In genomic region chr2:98381494-98381893, GRCh38 we compare ENCODE assay signal across 26 cellular contexts. TPM values are rescaled to one million over a fixed set of nuclear protein-coding genes. Genes with fewer than 3 reads are reported as not detected.
A peak's percentile ranks its signal among the peaks of the same experiment; 100 is the strongest.
DNase-seq lines count a peak whose midpoint lies in the region; ATAC-seq, FAIRE-seq and TF ChIP-seq lines count a peak whose summit lies in the region.
"Had no signal": no experiment of that assay in that cellular context is flagged by ENCODE, and none has a peak within 500 bp of the region (broad histone marks: within the 10 kb centered on the region; RNA-seq: fewer than 3 reads in every experiment).

No MANE protein-coding gene starts in this region.

- H3K4me3 ChIP-seq in K562 (no peak overlapping the region), mesendoderm (ENCODE audit: low read length) (no peak overlapping the region)
- H3K4me3 ChIP-seq: A549; BLaER1 treated with 17β-estradiol and CSF1 and Interleukin-3, amounts not matched to agents 10 nM and 100 nM had no signal

- H4K5ac ChIP-seq in mesendoderm (ENCODE audit: low read length), result no peak overlapping the region

- no peak overlapping the region for H2BK15ac ChIP-seq in mesendoderm (replicated peaks; ENCODE audit: low read depth)

- H3K27ac ChIP-seq in K562 (ENCODE audit: extremely low read depth, low read depth, low read length) (no peak overlapping the region), mesendoderm (ENCODE audit: low read depth, low read length) (no peak overlapping the region)
- H3K27ac ChIP-seq: A549; BLaER1 treated with 17β-estradiol and CSF1 and Interleukin-3, amounts not matched to agents 10 nM and 100 nM had no signal

- POLR2A ChIA-PET in K562 (lab: Yijun Ruan, JAX), result interaction anchor here (0.6 kb wide), 1 partner anchor 174 kb away, joined by 3 read pairs; no protein-coding TSS in a partner anchor

- no peak overlapping the region for H3K18ac ChIP-seq in mesendoderm (ENCODE audit: low read length)

- no peaks in the 10 kb centered on the region; the same call in 1 of the 2 replicates for H4K20me1 ChIP-seq in K562 (replicated peaks; ENCODE audit: control insufficient read depth, insufficient read depth, low read length)
- H4K20me1 ChIP-seq: BLaER1 treated with 17β-estradiol and CSF1 and Interleukin-3, amounts not matched to agents 10 nM and 100 nM had no signal

- no peak overlapping the region for H3K56ac ChIP-seq in mesendoderm (ENCODE audit: low read length)

- H3K79me2 ChIP-seq in K562 (ENCODE audit: control insufficient read depth, insufficient read depth, low read length) (no peaks in the 10 kb centered on the region), mesendoderm (ENCODE audit: control insufficient read depth, insufficient read depth, low read length) (no peaks in the 10 kb centered on the region)

- H3K4me1 ChIP-seq in K562 (replicated peaks in 1 of 2; ENCODE audit: control insufficient read depth in 2 of 2, insufficient read depth in 2 of 2, low read length in 2 of 2), result no peaks in the 10 kb centered on the region
- peaks cover 5% of the 10 kb centered on the region for H3K4me1 ChIP-seq in mesendoderm (ENCODE audit: control insufficient read depth, low read depth, low read length)
- H3K4me1 ChIP-seq: A549, BE2C had no signal

- H3K4me2 ChIP-seq in K562 (ENCODE audit: insufficient read depth, low read length) (no peak overlapping the region), mesendoderm (ENCODE audit: low read length) (no peak overlapping the region)
- H3K4me2 ChIP-seq: A549; BLaER1 treated with 17β-estradiol and CSF1 and Interleukin-3, amounts not matched to agents 10 nM and 100 nM had no signal

- H2AK5ac ChIP-seq in mesendoderm (ENCODE audit: low read length), result no peak overlapping the region

- no peak for TF ChIP-seq POLR2A in K562 (conservative IDR thresholded peaks at IDR 0.05)

- intact Hi-C loops in K562 (cut with micrococcal nuclease), result loop anchor here (10.0 kb wide), 3 partner anchors 637 to 787 kb away; no protein-coding TSS in a partner anchor

- CTCF ChIA-PET in K562 (lab: Yijun Ruan, JAX; ENCODE audit: low intra/inter-chr PET ratio), result no interaction called here

- TF ChIP-seq EP300 in K562 (IDR thresholded peaks at IDR 0.05; ENCODE audit: low read length), result no peak

- H3K9me3 ChIP-seq in K562 (replicated peaks; ENCODE audit: control insufficient read depth, insufficient read depth, low read depth, low read length), result 0 out of 2 replicates have a peak, but pooled peaks cover 1% of the 10 kb centered on the region
- H3K9me3 ChIP-seq: A549; BE2C; BLaER1 treated with 17β-estradiol and CSF1 and Interleukin-3, amounts not matched to agents 10 nM and 100 nM had no signal

- no peak for FAIRE-seq in K562 (lab: Jason Lieb, UNC)
- FAIRE-seq: A549, GM12891, GM18507, H54 had no signal

- in situ Hi-C loops in K562 (cut with MboI), result loop anchor here (25.0 kb wide), 1 partner anchor 569 kb away; no protein-coding TSS in a partner anchor

- no peak for TF ChIP-seq RAD21 in K562 (CRISPR knock-in tag; conservative IDR thresholded peaks at IDR 0.05 in 1 of 2, IDR thresholded peaks at IDR 0.05 in 1 of 2)

- no peaks in the 10 kb centered on the region for H3K79me1 ChIP-seq in mesendoderm (ENCODE audit: low read length)

- DNase-seq in activated effector memory CD4-positive, alpha-beta T cell treated with anti-CD3 and anti-CD28 coated beads, Interleukin-2, amount 50 U/mL, for 16 hours, result peak; percentile 28
- no peak for DNase-seq in activated effector memory CD4-positive, alpha-beta T cell treated with Interleukin-2 at 50 U/mL for 16 hours
- DNase-seq in K562 (ENCODE audit: extremely low read depth in 1 of 4, low spot score in 3 of 4) (no peak), mesendoderm (peak; percentile 26), NCI-H524 (lab: John Stamatoyannopoulos, UW) (no peak), SW 1271 (lab: John Stamatoyannopoulos, UW) (no peak)
- DNase-seq: 8988T; ACHN; AML-193; BE2C; Calu3; CD4-positive, alpha-beta memory T cell; COR-L47; DMS53; DMS79 treated with DMSO at 0.1 percent for 48 hours; GF-D8; GOT3; HCEC 1CT had no signal

- no peak overlapping the region for H3K23ac ChIP-seq in mesendoderm (ENCODE audit: low read length)

- H3K9ac ChIP-seq in K562 (ENCODE audit: insufficient read depth in 1 of 2, low read depth in 2 of 2, low read length in 2 of 2) (no peak overlapping the region), mesendoderm (ENCODE audit: low read length) (no peak overlapping the region)
- H3K9ac ChIP-seq: BLaER1 treated with 17β-estradiol and CSF1 and Interleukin-3, amounts not matched to agents 10 nM and 100 nM had no signal

- ATAC-seq in K562 (no peak), GM18867 (IDR thresholded peaks at IDR 0.05; ENCODE audit: unreplicated experiment) (no peak)
- ATAC-seq: A549 had no signal

- peaks cover 3% of the 10 kb centered on the region for H3K9me1 ChIP-seq in K562 (ENCODE audit: control insufficient read depth, insufficient read depth, low read length)

- H3K36me3 ChIP-seq in K562 (ENCODE audit: control insufficient read depth, insufficient read depth, low read length), result no peaks in the 10 kb centered on the region
- no peaks in the 10 kb centered on the region for H3K36me3 ChIP-seq in mesendoderm (ENCODE audit: control insufficient read depth, insufficient read depth, low read length)
- H3K36me3 ChIP-seq: BE2C; BLaER1 treated with 17β-estradiol and CSF1 and Interleukin-3, amounts not matched to agents 10 nM and 100 nM had no signal

- no peak overlapping the region for H3K4ac ChIP-seq in mesendoderm (ENCODE audit: low read depth, low read length)

- no peak for TF ChIP-seq CTCF in K562 (IDR thresholded peaks at IDR 0.05 in 2 of 3, conservative IDR thresholded peaks at IDR 0.05 in 1 of 3; ENCODE audit: insufficient read depth in 2 of 3, low read depth in 1 of 3, low read length in 3 of 3)

- H4K8ac ChIP-seq in mesendoderm (ENCODE audit: low read depth, low read length), result no peak overlapping the region

- no peak overlapping the region for H2AFZ ChIP-seq in K562 (ENCODE audit: low read depth, low read length)

- no peak overlapping the region for H2BK5ac ChIP-seq in mesendoderm (ENCODE audit: low read length)

- no TSS peak for BruUV-seq in K562 (replicated peaks; lab: Mats Ljungman, UMichigan)

- peaks cover 38 to 72% of the 10 kb centered on the region in 2 experiments for H3K27me3 ChIP-seq in K562 (ENCODE audit: control insufficient read depth in 2 of 2, insufficient read depth in 2 of 2, low read length in 2 of 2)
- no peaks in the 10 kb centered on the region for H3K27me3 ChIP-seq in mesendoderm (ENCODE audit: insufficient read depth, low read length, poor library complexity)
- H3K27me3 ChIP-seq: BE2C; BLaER1 treated with 17β-estradiol and CSF1 and Interleukin-3, amounts not matched to agents 10 nM and 100 nM had no signal

- WGBS in K562 (ENCODE audit: insufficient coverage, low coverage, missing lambda C conversion rate), result 2% methylated on average over 8 of the region's 8 CpGs
- WGBS in mesendoderm (ENCODE audit: extremely low coverage, insufficient coverage, low lambda C conversion rate), result no CpG with 5 or more reads among the region's 8 CpGs

- no peak overlapping the region for H2BK120ac ChIP-seq in mesendoderm (ENCODE audit: low read depth, low read length)

TF ChIP-seq in K562, 482 proteins besides CTCF, POLR2A, EP300 and RAD21:
- TF ChIP-seq, protein P1, sequence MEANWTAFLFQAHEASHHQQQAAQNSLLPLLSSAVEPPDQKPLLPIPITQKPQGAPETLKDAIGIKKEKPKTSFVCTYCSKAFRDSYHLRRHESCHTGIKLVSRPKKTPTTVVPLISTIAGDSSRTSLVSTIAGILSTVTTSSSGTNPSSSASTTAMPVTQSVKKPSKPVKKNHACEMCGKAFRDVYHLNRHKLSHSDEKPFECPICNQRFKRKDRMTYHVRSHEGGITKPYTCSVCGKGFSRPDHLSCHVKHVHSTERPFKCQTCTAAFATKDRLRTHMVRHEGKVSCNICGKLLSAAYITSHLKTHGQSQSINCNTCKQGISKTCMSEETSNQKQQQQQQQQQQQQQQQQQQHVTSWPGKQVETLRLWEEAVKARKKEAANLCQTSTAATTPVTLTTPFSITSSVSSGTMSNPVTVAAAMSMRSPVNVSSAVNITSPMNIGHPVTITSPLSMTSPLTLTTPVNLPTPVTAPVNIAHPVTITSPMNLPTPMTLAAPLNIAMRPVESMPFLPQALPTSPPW (CRISPR knock-in tag; IDR thresholded peaks at IDR 0.05), result peak; percentile 22; the same call in 1 of the 2 replicates
- TF ChIP-seq SPI1 (IDR thresholded peaks at IDR 0.05; ENCODE audit: borderline replicate concordance, low read depth, low read length), result peak; percentile 27; the same call in 1 of the 2 replicates
- no peak for TF ChIP-seq RBM39 (optimal IDR thresholded peaks at IDR 0.05; ENCODE audit: low read depth, low read length)
- TF ChIP-seq, protein P2, sequence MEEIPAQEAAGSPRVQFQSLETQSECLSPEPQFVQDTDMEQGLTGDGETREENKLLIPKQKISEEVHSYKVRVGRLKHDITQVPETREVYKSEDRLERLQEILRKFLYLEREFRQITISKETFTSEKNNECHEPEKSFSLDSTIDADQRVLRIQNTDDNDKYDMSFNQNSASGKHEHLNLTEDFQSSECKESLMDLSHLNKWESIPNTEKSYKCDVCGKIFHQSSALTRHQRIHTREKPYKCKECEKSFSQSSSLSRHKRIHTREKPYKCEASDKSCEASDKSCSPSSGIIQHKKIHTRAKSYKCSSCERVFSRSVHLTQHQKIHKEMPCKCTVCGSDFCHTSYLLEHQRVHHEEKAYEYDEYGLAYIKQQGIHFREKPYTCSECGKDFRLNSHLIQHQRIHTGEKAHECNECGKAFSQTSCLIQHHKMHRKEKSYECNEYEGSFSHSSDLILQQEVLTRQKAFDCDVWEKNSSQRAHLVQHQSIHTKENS (CRISPR knock-in tag; IDR thresholded peaks at IDR 0.05), result no peak

RNA-seq across cellular contexts. Expression of gene CNGA3, which starts 35.2 kb away (rescaled TPM):
- total RNA-seq in K562 (2011; cell fraction: chromatin; rRNA removed; ENCODE audit: low replicate concordance), result not detected in 2 replicates
- not detected in 2 replicates for total RNA-seq in K562 (2011; cell fraction: nucleolus; rRNA removed)
- not detected in 2 replicates for total RNA-seq in K562 (2011; cell fraction: nucleoplasm; rRNA removed)
- not detected in 2 replicates for total RNA-seq in K562 (2014; rRNA removed)
- not detected in 2 replicates for total RNA-seq in K562 (2014; rRNA removed; fragmentation: Illumina TruSeq; extraction: Trizol)
- total RNA-seq in K562 (2015; rRNA removed; fragmentation: Illumina TruSeq; extraction: Trizol), result not detected in 2 replicates
- total RNA-seq in K562 (2021), result not detected in 2 replicates
- not detected in 2 replicates for polyA plus RNA-seq in K562 (2011; rRNA removed)
- not detected in 2 replicates for polyA plus RNA-seq in K562 (2011; cell fraction: cytosol; rRNA removed)
- polyA plus RNA-seq in K562 (2011; cell fraction: nucleus; rRNA removed), result not detected in 2 replicates
- polyA plus RNA-seq in K562 (2012), result 0.03 TPM in 1 of 2 replicates, not detected in the other
- not detected in 2 replicates for polyA plus RNA-seq in K562 (2014; fragmentation: Illumina TruSeq; extraction: Trizol)
- not detected for polyA plus RNA-seq in K562 (2014; fragmentation: Nextera tagmentation; extraction: Ambion mirVana)
- polyA plus RNA-seq in K562 (2014; rRNA removed), result not detected in 2 replicates
- not detected in 2 replicates for polyA minus RNA-seq in K562 (2011; rRNA and poly(A)+ RNA removed)
- polyA minus RNA-seq in K562 (2011; cell fraction: cytosol; rRNA and poly(A)+ RNA removed), result not detected in 2 replicates
- not detected in 2 replicates for polyA minus RNA-seq in K562 (2011; cell fraction: nucleus; rRNA and poly(A)+ RNA removed)
- polyA plus RNA-seq in mesendoderm (2013, experiment 1 of 2), result 0.07 TPM
- polyA plus RNA-seq in mesendoderm (2013, experiment 2 of 2), result 0.08 TPM
- total RNA-seq: Calu3; CD4-positive, alpha-beta memory T cell; Daoy; G401 had no signal
- polyA plus RNA-seq: A549; CD4-positive, alpha-beta memory T cell had no signal

Comparison
In these comparisons a context has a peak if more than half of its experiments do, and no peak if none do; other contexts are left out.
1. DNase-seq: peak in activated effector memory CD4-positive, alpha-beta T cell treated with anti-CD3 and anti-CD28 coated beads, Interleukin-2, amount 50 U/mL, for 16 hours (single experiment) and mesendoderm (single experiment); none in activated effector memory CD4-positive, alpha-beta T cell treated with Interleukin-2 at 50 U/mL for 16 hours (single experiment), K562 (0 of 4), NCI-H524 (0 of 2) and SW 1271 (0 of 2).